In the genomic region with DNA sequence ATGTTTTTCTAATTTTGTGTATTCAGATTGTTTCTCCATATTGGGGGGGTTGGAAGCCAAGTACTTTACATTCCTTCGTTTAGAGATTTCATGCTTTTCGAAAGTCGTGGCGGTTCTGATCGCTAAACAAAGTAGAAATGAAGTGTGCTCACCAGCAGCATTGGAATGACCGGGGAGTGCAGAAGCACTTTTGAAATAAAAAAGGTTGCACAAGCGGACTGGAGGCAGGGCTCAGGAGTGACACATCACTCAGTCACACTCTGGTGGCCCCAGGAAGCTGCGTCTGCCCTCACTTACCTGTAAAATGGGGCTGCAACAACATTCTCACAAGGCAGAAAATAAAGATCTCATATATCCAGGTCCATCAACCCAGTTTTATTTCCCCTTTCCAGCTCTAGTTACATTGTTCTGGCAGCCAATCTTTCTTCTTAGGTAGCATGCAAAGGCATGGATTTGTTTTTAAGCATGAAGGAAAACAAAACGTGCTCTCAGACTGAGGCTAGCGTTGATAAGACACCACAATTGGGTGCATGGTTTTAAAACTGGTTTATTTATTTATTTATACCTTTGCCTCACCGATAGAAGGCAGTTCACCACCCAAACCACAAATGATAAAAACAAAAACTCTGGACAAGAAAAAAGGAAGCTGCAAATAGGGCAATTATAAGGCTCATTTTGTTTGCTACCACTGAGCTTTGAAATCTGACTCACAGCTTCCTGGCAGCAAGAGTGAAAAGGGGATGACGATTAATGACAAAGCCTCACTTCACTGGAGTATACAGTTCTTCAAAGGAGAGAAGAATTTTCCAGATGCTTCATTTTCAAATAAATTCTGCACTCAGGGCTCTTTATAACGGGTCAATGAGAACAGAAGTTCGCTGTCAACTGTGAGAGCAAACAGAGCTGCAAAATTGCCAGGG, we compare ENCODE assay signal across 16 cellular contexts.
DNase-seq lines count a peak whose midpoint lies in the region; ATAC-seq, FAIRE-seq and TF ChIP-seq lines count a peak whose summit lies in the region.
"Had no signal": no experiment of that assay in that cellular context is flagged by ENCODE, and none has a peak within 500 bp of the region (broad histone marks: within the 10 kb centered on the region; RNA-seq: fewer than 3 reads in every experiment).

No MANE protein-coding gene starts in this region.

- H3K4me1 ChIP-seq in Loucy (ENCODE audit: insufficient read depth, low read length, poor library complexity, severe bottlenecking) (peaks cover 7% of the 10 kb centered on the region), left lung (peaks cover 16 to 20% of the 10 kb centered on the region in 2 donors), small intestine (ENCODE audit: control insufficient read depth in 2 of 2, insufficient read depth in 1 of 2, low read depth in 1 of 2, low read length in 1 of 2) (no peaks in the 10 kb centered on the region)

- intact Hi-C loops in left lung (cut with DNase I), result no loop called here

- WGBS in small intestine, 3 donors, result 43 to 55% (median 54%) methylated on average over 14 of the region's 14 CpGs

- H3K4me3 Mint-ChIP-seq in WTC11, result peak overlapping the region; percentile 59
- H3K4me3 Mint-ChIP-seq: CD8-positive, alpha-beta T cell; natural killer cell had no signal

- peak overlapping the region; percentile 91 for H3K27ac Mint-ChIP-seq in WTC11
- H3K27ac Mint-ChIP-seq: activated T-helper 2 cell treated with anti-CD3 and anti-CD28 coated beads, Interferon-gamma antibody, Interleukin-2, Interleukin-4, amounts not matched to agents 10 μg/mL and 5 μg/mL and 100 μg/mL, durations not matched to agents 14 hours and 24 hours and 36 hours; CD8-positive, alpha-beta T cell; natural killer cell had no signal

- no peak overlapping the region for H3K9ac ChIP-seq in Loucy (ENCODE audit: low read depth, low read length, poor library complexity, severe bottlenecking)

- H4K20me1 ChIP-seq in Loucy (ENCODE audit: insufficient read depth, low read length, poor library complexity, severe bottlenecking), result no peaks in the 10 kb centered on the region

- peaks cover 3% of the 10 kb centered on the region; the same call in 1 of the 2 replicates for H3K36me3 Mint-ChIP-seq in WTC11
- H3K36me3 Mint-ChIP-seq: CD8-positive, alpha-beta T cell; natural killer cell had no signal

- peak overlapping the region in 1 of 2 donors; percentile 71 for H3K27ac ChIP-seq in left lung
- no peak overlapping the region for H3K27ac ChIP-seq in small intestine (ENCODE audit: low read depth in 1 of 2, low read length in 1 of 2)
- H3K27ac ChIP-seq: gastroesophageal sphincter had no signal

- POLR2A ChIA-PET in WTC11 (lab: Charles Lee), result no interaction called here

- DNase-seq in AG08395 (ENCODE audit: low spot score) (peak; percentile 19), WTC11 (ENCODE audit: low spot score) (no peak), left lung (peak in 1 of 2 donors; percentile 58), amygdala (lab: John Stamatoyannopoulos, UW) (no peak), small intestine (no peak)
- DNase-seq in stimulated activated CD4-positive, alpha-beta T cell treated with anti-CD3 and anti-CD28 coated beads, Interleukin-4, amount 100 ng/mL, for 1 hour, result no peak
- DNase-seq: activated CD4-positive, alpha-beta T cell treated with anti-CD3 and anti-CD28 coated beads, Interleukin-2, amount 50 U/mL, for 4 hours; CD8-positive, alpha-beta T cell; natural killer cell; NCI-H1417 treated with DMSO at 0.1 percent for 48 hours had no signal

- H3K36me3 ChIP-seq in Loucy (ENCODE audit: insufficient read depth, low read length) (no peaks in the 10 kb centered on the region), left lung (no peaks in the 10 kb centered on the region), small intestine (ENCODE audit: control insufficient read depth in 2 of 2, insufficient read depth in 2 of 2, low read length in 2 of 2) (no peaks in the 10 kb centered on the region)
- H3K36me3 ChIP-seq: gastroesophageal sphincter, HAP-1 had no signal

- H3F3A ChIP-seq in Loucy (ENCODE audit: low read depth), result no peaks in the 10 kb centered on the region

- H3K9me3 ChIP-seq in Loucy (ENCODE audit: insufficient read depth, low read depth, low read length) (no peaks in the 10 kb centered on the region), left lung (no peaks in the 10 kb centered on the region), small intestine (ENCODE audit: control insufficient read depth, low read depth) (no peaks in the 10 kb centered on the region)
- H3K9me3 ChIP-seq: HAP-1 had no signal

- H3K27me3 ChIP-seq in Loucy (ENCODE audit: insufficient read depth, low read length, poor library complexity, severe bottlenecking), result no peaks in the 10 kb centered on the region
- H3K27me3 ChIP-seq in left lung, result peaks cover 0 to 5% of the 10 kb centered on the region in 2 donors
- no peaks in the 10 kb centered on the region for H3K27me3 ChIP-seq in small intestine (ENCODE audit: control insufficient read depth in 2 of 2, insufficient read depth in 2 of 2, low read length in 2 of 2)

- H2AFZ ChIP-seq in Loucy (ENCODE audit: low read length), result no peak overlapping the region

- ATAC-seq in WTC11 (peak; percentile 11), left lung (peak; percentile 84), GM18861 (IDR thresholded peaks at IDR 0.05; ENCODE audit: unreplicated experiment) (no peak)
- ATAC-seq: CD8-positive, alpha-beta T cell; gastroesophageal sphincter; natural killer cell had no signal

- no peaks in the 10 kb centered on the region for H3K79me2 ChIP-seq in Loucy (ENCODE audit: insufficient read depth, low read length)

- H3K9me2 ChIP-seq in Loucy (replicated peaks; ENCODE audit: low read depth, low read length), result no peaks in the 10 kb centered on the region

- peaks cover 83% of the 10 kb centered on the region for H3K27me3 Mint-ChIP-seq in WTC11 (ENCODE audit: low read depth)

- CTCF ChIA-PET in WTC11 (lab: Charles Lee), result interaction anchor here (0.6 to 1.3 kb wide), 5 partner anchors 19 to 605 kb away, joined by 3 to 4 read pairs (median 3); partner anchors contain the start of gene IRX3

- no peak for FAIRE-seq in small intestine (lab: Jason Lieb, UNC)
- FAIRE-seq: A204.1 had no signal

- H3K4me3 ChIP-seq in Loucy (ENCODE audit: low read length, poor library complexity, severe bottlenecking), result no peak overlapping the region
- no peak overlapping the region for H3K4me3 ChIP-seq in left lung
- H3K4me3 ChIP-seq in small intestine (ENCODE audit: low read depth in 1 of 2, low read length in 2 of 2), result no peak overlapping the region
- H3K4me3 ChIP-seq: gastroesophageal sphincter, HAP-1 had no signal

- H3K4me1 Mint-ChIP-seq in WTC11, result peaks cover 85% of the 10 kb centered on the region
- H3K4me1 Mint-ChIP-seq: natural killer cell had no signal

- TF ChIP-seq CTCF in Loucy (conservative IDR thresholded peaks at IDR 0.05; ENCODE audit: low read length) (no peak), WTC11 (IDR thresholded peaks at IDR 0.05) (no peak), left lung (IDR thresholded peaks at IDR 0.05) (no peak)

- H3K9me3 Mint-ChIP-seq in WTC11, result no peaks in the 10 kb centered on the region
- H3K9me3 Mint-ChIP-seq: activated T-helper 2 cell treated with anti-CD3 and anti-CD28 coated beads, Interferon-gamma antibody, Interleukin-2, Interleukin-4, amounts not matched to agents 10 μg/mL and 5 μg/mL and 100 μg/mL, durations not matched to agents 14 hours and 24 hours and 36 hours; CD8-positive, alpha-beta T cell had no signal

- H3K4me2 ChIP-seq in Loucy (ENCODE audit: low read depth, low read length, poor library complexity, severe bottlenecking), result peak overlapping the region; percentile 4

TF ChIP-seq in WTC11, 78 proteins besides CTCF, POLR2A, EP300 and RAD21:
- TF ChIP-seq, protein P1, sequence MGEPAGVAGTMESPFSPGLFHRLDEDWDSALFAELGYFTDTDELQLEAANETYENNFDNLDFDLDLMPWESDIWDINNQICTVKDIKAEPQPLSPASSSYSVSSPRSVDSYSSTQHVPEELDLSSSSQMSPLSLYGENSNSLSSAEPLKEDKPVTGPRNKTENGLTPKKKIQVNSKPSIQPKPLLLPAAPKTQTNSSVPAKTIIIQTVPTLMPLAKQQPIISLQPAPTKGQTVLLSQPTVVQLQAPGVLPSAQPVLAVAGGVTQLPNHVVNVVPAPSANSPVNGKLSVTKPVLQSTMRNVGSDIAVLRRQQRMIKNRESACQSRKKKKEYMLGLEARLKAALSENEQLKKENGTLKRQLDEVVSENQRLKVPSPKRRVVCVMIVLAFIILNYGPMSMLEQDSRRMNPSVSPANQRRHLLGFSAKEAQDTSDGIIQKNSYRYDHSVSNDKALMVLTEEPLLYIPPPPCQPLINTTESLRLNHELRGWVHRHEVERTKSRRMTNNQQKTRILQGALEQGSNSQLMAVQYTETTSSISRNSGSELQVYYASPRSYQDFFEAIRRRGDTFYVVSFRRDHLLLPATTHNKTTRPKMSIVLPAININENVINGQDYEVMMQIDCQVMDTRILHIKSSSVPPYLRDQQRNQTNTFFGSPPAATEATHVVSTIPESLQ (CRISPR knock-in tag; IDR thresholded peaks at IDR 0.05), result no peak
- 0 out of 2 replicates have a peak, but pooled peaks have one; percentile 8 for TF ChIP-seq SP1 (CRISPR knock-in tag; conservative IDR thresholded peaks at IDR 0.05)
TF ChIP-seq in WTC11: peak in this region for 1.
